ENCODE assay signal across 17 cellular contexts in the genomic region with DNA sequence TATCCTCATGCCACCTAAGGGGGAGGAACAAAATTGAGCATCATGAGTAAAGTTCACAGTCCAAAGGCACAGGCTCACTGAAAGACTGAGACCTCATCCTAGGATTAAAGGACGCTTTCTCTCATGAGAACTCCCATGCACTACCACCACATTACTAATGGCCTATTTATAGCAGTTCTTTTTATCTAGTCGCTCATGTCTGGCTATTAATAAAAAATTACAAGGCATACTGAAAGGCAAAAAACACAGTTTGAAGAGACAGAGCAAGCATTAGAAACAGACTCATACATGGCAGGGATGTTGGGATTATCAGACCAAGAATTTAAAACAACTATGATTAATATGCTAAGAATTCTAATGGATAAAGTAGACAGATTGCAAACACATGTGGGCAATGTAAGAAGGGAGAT. TPM values are rescaled to one million over a fixed set of nuclear protein-coding genes. Genes with fewer than 3 reads are reported as not detected.
A peak's percentile ranks its signal among the peaks of the same experiment; 100 is the strongest.
DNase-seq lines count a peak whose midpoint lies in the region; ATAC-seq and TF ChIP-seq lines count a peak whose summit lies in the region.
"Had no signal": no experiment of that assay in that cellular context is flagged by ENCODE, and none has a peak within 500 bp of the region (broad histone marks: within the 10 kb centered on the region; RNA-seq: fewer than 3 reads in every experiment).

No MANE protein-coding gene starts in this region.

- no peak overlapping the region for H3K27ac ChIP-seq in IMR-90 (ENCODE audit: insufficient read depth, low read length)
- H3K27ac ChIP-seq in trophoblast cell (ENCODE audit: low read depth, low read length), result no peak overlapping the region
- H3K27ac ChIP-seq: RWPE1, SJCRH30 had no signal

- POLR2A ChIA-PET in IMR-90 (lab: Charles Lee; ENCODE audit: unreplicated experiment), result no interaction called here

- no peaks in the 10 kb centered on the region for H3K9me1 ChIP-seq in IMR-90 (ENCODE audit: insufficient read depth, low read length)

- H2BK15ac ChIP-seq in IMR-90 (ENCODE audit: low read depth, low read length), result no peak overlapping the region

- H3K27me3 ChIP-seq in IMR-90 (ENCODE audit: control insufficient read depth, insufficient read depth, low read length), result peaks cover 14% of the 10 kb centered on the region
- no peaks in the 10 kb centered on the region for H3K27me3 ChIP-seq in trophoblast cell (ENCODE audit: insufficient read depth, low read length)
- H3K27me3 ChIP-seq: SJCRH30 had no signal

- no peak overlapping the region for H4K5ac ChIP-seq in IMR-90 (ENCODE audit: low read depth, low read length)

- no TSS peak for BruUV-seq in IMR-90 (replicated peaks; lab: Mats Ljungman, UMichigan)

- H3K18ac ChIP-seq in IMR-90 (ENCODE audit: low read depth, low read length), result no peak overlapping the region
- H3K18ac ChIP-seq in trophoblast cell (ENCODE audit: low read length), result no peak overlapping the region

- intact Hi-C loops in IMR-90 (cut with micrococcal nuclease), result no loop called here
- intact Hi-C loops in posterior vena cava (cut with DNase I), result no loop called here

- H3K56ac ChIP-seq in IMR-90 (ENCODE audit: extremely low read depth, insufficient read depth, low read length), result no peak overlapping the region

- H2BK20ac ChIP-seq in IMR-90 (ENCODE audit: low read depth, low read length), result no peak overlapping the region

- in situ Hi-C loops in IMR-90 (cut with MboI; ENCODE audit: low sequenced_read_pairs), result no loop called here

- H3K14ac ChIP-seq in IMR-90 (replicated peaks; ENCODE audit: low read depth, low read length) (no peak overlapping the region), trophoblast cell (ENCODE audit: low read length) (no peak overlapping the region)

- H3K4me1 ChIP-seq in IMR-90 (ENCODE audit: control insufficient read depth, insufficient read depth, low read length), result no peaks in the 10 kb centered on the region
- H3K4me1 ChIP-seq in trophoblast cell (ENCODE audit: control insufficient read depth in 1 of 2, insufficient read depth in 2 of 2, low read length in 2 of 2), result no peaks in the 10 kb centered on the region
- H3K4me1 ChIP-seq: SJCRH30 had no signal

- H3K23ac ChIP-seq in IMR-90 (ENCODE audit: low read depth, low read length) (no peak overlapping the region), trophoblast cell (ENCODE audit: low read length) (no peak overlapping the region)

- H4K20me1 ChIP-seq in IMR-90 (ENCODE audit: insufficient read depth, low read length), result no peaks in the 10 kb centered on the region

- no CpG with 5 or more reads among the region's 2 CpGs for WGBS in IMR-90 (ENCODE audit: extremely low coverage in 2 of 2, insufficient read length in 1 of 2), 2 experiments
- WGBS in trophoblast cell (ENCODE audit: extremely low coverage, insufficient coverage, insufficient read length), result no CpG with 5 or more reads among the region's 2 CpGs

- TF ChIP-seq RAD21 in IMR-90 (IDR thresholded peaks at IDR 0.05; ENCODE audit: low read length), result no peak

- CTCF ChIA-PET in IMR-90 (lab: Yijun Ruan, JAX), result no interaction called here

- H3K4me3 ChIP-seq in IMR-90 (ENCODE audit: insufficient read depth, low read depth, low read length) (no peak overlapping the region), trophoblast cell (ENCODE audit: low read depth, low read length) (no peak overlapping the region)
- H3K4me3 ChIP-seq: K562, SJCRH30 had no signal

- H3K4ac ChIP-seq in IMR-90 (ENCODE audit: low read depth, low read length), result no peak overlapping the region
- no peak overlapping the region for H3K4ac ChIP-seq in trophoblast cell (ENCODE audit: low read depth, low read length)

- no peaks in the 10 kb centered on the region for H3K79me1 ChIP-seq in IMR-90 (ENCODE audit: low read depth in 1 of 2, low read length in 2 of 2)
- H3K79me1 ChIP-seq in trophoblast cell (ENCODE audit: low read length), result no peaks in the 10 kb centered on the region

- no peak overlapping the region for H2BK5ac ChIP-seq in IMR-90 (ENCODE audit: low read depth, low read length, poor library complexity, severe bottlenecking)
- no peak overlapping the region for H2BK5ac ChIP-seq in trophoblast cell (ENCODE audit: low read depth, low read length, poor library complexity)

- H3K4me2 ChIP-seq in IMR-90 (ENCODE audit: low read depth, low read length) (no peak overlapping the region), trophoblast cell (ENCODE audit: low read length) (no peak overlapping the region)

- no peak overlapping the region for H4K8ac ChIP-seq in IMR-90 (ENCODE audit: low read depth in 2 of 2, low read length in 2 of 2)
- peak overlapping the region; percentile 19 for H4K8ac ChIP-seq in trophoblast cell (ENCODE audit: low read depth, low read length)

- no peak overlapping the region for H2AK9ac ChIP-seq in IMR-90 (replicated peaks; ENCODE audit: low read depth, low read length, poor library complexity)

- H3K36me3 ChIP-seq in IMR-90 (ENCODE audit: control insufficient read depth, insufficient read depth, low read length) (no peaks in the 10 kb centered on the region), trophoblast cell (ENCODE audit: control insufficient read depth in 1 of 2, insufficient read depth in 2 of 2, low read length in 2 of 2) (no peaks in the 10 kb centered on the region)
- H3K36me3 ChIP-seq: SJCRH30 had no signal

- no peak for TF ChIP-seq CTCF in IMR-90 (conservative IDR thresholded peaks at IDR 0.05; ENCODE audit: low read depth, low read length)

- H2AK5ac ChIP-seq in IMR-90 (ENCODE audit: low read depth, low read length) (no peak overlapping the region), trophoblast cell (ENCODE audit: low read length) (no peak overlapping the region)

- H4K91ac ChIP-seq in IMR-90 (ENCODE audit: insufficient read depth, low read depth, low read length) (no peak overlapping the region), trophoblast cell (ENCODE audit: low read depth, low read length) (no peak overlapping the region)

- no peak overlapping the region for H4K12ac ChIP-seq in trophoblast cell (ENCODE audit: low read depth, low read length)

- DNase-seq in EL (peak; percentile 53), IMR-90 (peak; percentile 6), fibroblast of peridontal ligament (ENCODE audit: extremely low read depth) (peak; percentile 13), trophoblast cell (peak in 1 of 2 donors; percentile 25), cerebellum (ENCODE audit: low spot score) (no peak), posterior vena cava (ENCODE audit: low spot score) (no peak), GM19240 (ENCODE audit: insufficient read length, low spot score) (no peak)
- DNase-seq: CD4-positive, alpha-beta memory T cell; DMS79 treated with DMSO at 0.1 percent for 48 hours; NCI-H1092; NCI-H1694 treated with DMSO at 0.1 percent for 48 hours; NCI-H345; NCI-H526 treated with DMSO at 0.1 percent for 48 hours; SJCRH30 had no signal

- dilution Hi-C loops in IMR-90 (cut with HindIII; ENCODE audit: low sequenced_read_pairs, unreplicated experiment), result no loop called here

- H3K9me3 ChIP-seq in IMR-90 (ENCODE audit: control insufficient read depth, insufficient read depth, low read length) (no peaks in the 10 kb centered on the region; the same call in 1 of the 2 replicates), trophoblast cell (ENCODE audit: insufficient read depth, low read depth, low read length) (no peaks in the 10 kb centered on the region)
- H3K9me3 ChIP-seq: SJCRH30 had no signal

- H3K9ac ChIP-seq in IMR-90 (ENCODE audit: low read depth, low read length) (no peak overlapping the region), trophoblast cell (ENCODE audit: low read length) (no peak overlapping the region)

- H2BK120ac ChIP-seq in IMR-90 (ENCODE audit: low read depth, low read length) (no peak overlapping the region), trophoblast cell (ENCODE audit: insufficient read depth, low read length, poor library complexity) (no peak overlapping the region)

- no peak overlapping the region for H2BK12ac ChIP-seq in trophoblast cell (ENCODE audit: low read length)

- no peak for TF ChIP-seq POLR2A in IMR-90 (IDR thresholded peaks at IDR 0.05; ENCODE audit: low read depth, low read length)

- H2AFZ ChIP-seq in IMR-90 (replicated peaks; ENCODE audit: low read length, poor library complexity) (no peak overlapping the region), trophoblast cell (ENCODE audit: insufficient read depth, low read length, poor library complexity) (no peak overlapping the region)

- ATAC-seq in IMR-90 (ENCODE audit: low read depth), result no peak
- no peak for ATAC-seq in HG02852 (IDR thresholded peaks at IDR 0.05; ENCODE audit: unreplicated experiment)
- ATAC-seq: K562 had no signal

- H3K79me2 ChIP-seq in trophoblast cell (ENCODE audit: control insufficient read depth, insufficient read depth, low read length, poor library complexity), result no peaks in the 10 kb centered on the region

TF ChIP-seq in IMR-90, 13 proteins besides CTCF, POLR2A, EP300 and RAD21 (continues in another document):
- TF ChIP-seq, protein P1, sequence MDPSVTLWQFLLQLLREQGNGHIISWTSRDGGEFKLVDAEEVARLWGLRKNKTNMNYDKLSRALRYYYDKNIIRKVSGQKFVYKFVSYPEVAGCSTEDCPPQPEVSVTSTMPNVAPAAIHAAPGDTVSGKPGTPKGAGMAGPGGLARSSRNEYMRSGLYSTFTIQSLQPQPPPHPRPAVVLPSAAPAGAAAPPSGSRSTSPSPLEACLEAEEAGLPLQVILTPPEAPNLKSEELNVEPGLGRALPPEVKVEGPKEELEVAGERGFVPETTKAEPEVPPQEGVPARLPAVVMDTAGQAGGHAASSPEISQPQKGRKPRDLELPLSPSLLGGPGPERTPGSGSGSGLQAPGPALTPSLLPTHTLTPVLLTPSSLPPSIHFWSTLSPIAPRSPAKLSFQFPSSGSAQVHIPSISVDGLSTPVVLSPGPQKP (IDR thresholded peaks at IDR 0.05; ENCODE audit: borderline replicate concordance, low read depth, low read length), result no peak
- TF ChIP-seq, protein P2, sequence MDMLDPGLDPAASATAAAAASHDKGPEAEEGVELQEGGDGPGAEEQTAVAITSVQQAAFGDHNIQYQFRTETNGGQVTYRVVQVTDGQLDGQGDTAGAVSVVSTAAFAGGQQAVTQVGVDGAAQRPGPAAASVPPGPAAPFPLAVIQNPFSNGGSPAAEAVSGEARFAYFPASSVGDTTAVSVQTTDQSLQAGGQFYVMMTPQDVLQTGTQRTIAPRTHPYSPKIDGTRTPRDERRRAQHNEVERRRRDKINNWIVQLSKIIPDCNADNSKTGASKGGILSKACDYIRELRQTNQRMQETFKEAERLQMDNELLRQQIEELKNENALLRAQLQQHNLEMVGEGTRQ (IDR thresholded peaks at IDR 0.05; ENCODE audit: low read depth, low read length), result no peak
- TF ChIP-seq NFE2L2 (IDR thresholded peaks at IDR 0.05; ENCODE audit: low read depth, low read length) (no peak), SMC3 (IDR thresholded peaks at IDR 0.05; ENCODE audit: low read depth, low read length) (no peak), FOS (IDR thresholded peaks at IDR 0.05; ENCODE audit: low read depth, low read length) (no peak), CEBPB (IDR thresholded peaks at IDR 0.05; ENCODE audit: low read depth, low read length) (no peak)

RNA-seq across cellular contexts. Expression of a gene that starts 46.0 kb away (rescaled TPM):
- total RNA-seq in IMR-90 (2012; rRNA removed) (50.4 and 55.0 TPM in 2 replicates), cerebellum (129 TPM), posterior vena cava (10 to 100 TPM; 44.9 to 45.4 TPM)
- 18.7 and 20.1 TPM in 2 replicates for polyA plus RNA-seq in IMR-90 (2012; rRNA removed)
- 9.2 and 9.5 TPM in 2 replicates for polyA plus RNA-seq in IMR-90 (2012; cell fraction: cytosol; rRNA removed)
- 25.7 and 67.4 TPM in 2 replicates for polyA plus RNA-seq in IMR-90 (2012; cell fraction: nucleus; rRNA removed; ENCODE audit: low replicate concordance)
- 29.9 and 30.1 TPM in 2 replicates for polyA plus RNA-seq in trophoblast cell (2013)

Comparison
In these comparisons a context has a peak if more than half of its experiments do, and no peak if none do; other contexts are left out.
1. DNase-seq: peak in EL (single experiment), IMR-90 (single experiment) and fibroblast of peridontal ligament (single experiment); none in cerebellum (single experiment), posterior vena cava (single experiment) and GM19240 (single experiment).